Comparison of ENCODE assay signal across 24 cellular contexts in the genomic region with DNA sequence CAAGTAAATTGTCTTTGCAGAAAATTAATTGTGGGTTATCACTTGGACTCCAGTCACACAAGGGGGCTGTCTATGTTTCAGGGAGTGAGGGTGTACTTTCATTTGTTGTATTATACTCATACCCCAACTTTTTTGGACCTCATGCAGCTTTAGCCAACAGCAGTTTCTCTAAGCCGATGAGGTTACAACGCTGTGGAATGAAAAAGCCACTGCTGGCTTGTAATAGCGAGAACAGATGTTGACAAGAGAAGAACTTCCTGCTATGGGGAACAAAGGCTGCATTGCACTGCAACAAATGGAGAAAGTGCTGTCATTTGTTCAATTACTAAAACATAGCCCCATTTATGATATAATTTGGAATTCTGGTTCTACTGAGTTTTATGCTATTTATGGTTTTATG.
DNase-seq lines count a peak whose midpoint lies in the region; ATAC-seq and TF ChIP-seq lines count a peak whose summit lies in the region.
"Had no signal": no experiment of that assay in that cellular context is flagged by ENCODE, and none has a peak within 500 bp of the region (broad histone marks: within the 10 kb centered on the region; RNA-seq: fewer than 3 reads in every experiment).

No MANE protein-coding gene starts in this region.

- no peak for TF ChIP-seq EP300 in esophagus muscularis mucosa (IDR thresholded peaks at IDR 0.05)

- H3F3A ChIP-seq in GM23248 (ENCODE audit: insufficient read depth): no peaks in the 10 kb centered on the region

- H3K9me2 ChIP-seq in GM23248 (ENCODE audit: insufficient read depth): no peaks in the 10 kb centered on the region

- H3K79me2 ChIP-seq in GM23248 (ENCODE audit: insufficient read depth): no peaks in the 10 kb centered on the region

- 31 to 45% methylated on average over 3 of the region's 3 CpGs for WGBS in GM23248 (ENCODE audit: low coverage in 1 of 2, low lambda C conversion rate in 2 of 2, missing lambda C conversion rate in 2 of 2), 2 experiments
- WGBS in esophagus muscularis mucosa: 55% methylated on average over 3 of the region's 3 CpGs

- peak overlapping the region; percentile 21 for H3K27ac Mint-ChIP-seq in osteocyte (ENCODE audit: unreplicated experiment)
- H3K27ac Mint-ChIP-seq: B cell, CD14-positive monocyte had no signal

- no peak overlapping the region for H3K4me2 ChIP-seq in GM23248 (ENCODE audit: unreplicated experiment)
- H3K4me2 ChIP-seq: KMS-11 had no signal

- peaks cover 5% of the 10 kb centered on the region for H3K9me3 Mint-ChIP-seq in osteocyte (ENCODE audit: unreplicated experiment)

- H3K4me1 ChIP-seq in GM23248 (ENCODE audit: insufficient read depth) (peaks cover 8% of the 10 kb centered on the region; the same call in 1 of the 2 replicates), esophagus muscularis mucosa (peaks cover 11 to 37% (median 21%) of the 10 kb centered on the region in 4 donors)
- H3K4me1 ChIP-seq: SJCRH30 had no signal

- H3K9ac ChIP-seq in GM23248: no peak overlapping the region
- H3K9ac ChIP-seq: KMS-11 had no signal

- H3K36me3 Mint-ChIP-seq in osteocyte (ENCODE audit: unreplicated experiment): peaks cover 2% of the 10 kb centered on the region
- H3K36me3 Mint-ChIP-seq: CD14-positive monocyte had no signal

- peaks cover 69% of the 10 kb centered on the region for H3K4me1 Mint-ChIP-seq in osteocyte (ENCODE audit: unreplicated experiment)
- H3K4me1 Mint-ChIP-seq: B cell, CD14-positive monocyte had no signal

- H3K27ac ChIP-seq in GM23248 (no peak overlapping the region), esophagus muscularis mucosa (replicated peaks in 1 of 4) (no peak overlapping the region)
- H3K27ac ChIP-seq: 22Rv1, KMS-11, SJCRH30 had no signal

- no peaks in the 10 kb centered on the region for H4K20me1 ChIP-seq in GM23248 (ENCODE audit: insufficient read depth)

- H3K4me3 Mint-ChIP-seq in osteocyte (ENCODE audit: unreplicated experiment): no peak overlapping the region
- H3K4me3 Mint-ChIP-seq: B cell, CD14-positive monocyte had no signal

- H3K36me3 ChIP-seq in GM23248 (ENCODE audit: low read depth): no peaks in the 10 kb centered on the region
- no peaks in the 10 kb centered on the region for H3K36me3 ChIP-seq in esophagus muscularis mucosa
- H3K36me3 ChIP-seq: SJCRH30 had no signal

- H2AFZ ChIP-seq in GM23248: no peak overlapping the region

- no peak for TF ChIP-seq POLR2A in esophagus muscularis mucosa (IDR thresholded peaks at IDR 0.05; ENCODE audit: low read depth)

- no peak for TF ChIP-seq CTCF in esophagus muscularis mucosa (IDR thresholded peaks at IDR 0.05)
- no peak for TF ChIP-seq CTCF in osteocyte (IDR thresholded peaks at IDR 0.05)
- TF ChIP-seq CTCF in omental fat pad (IDR thresholded peaks at IDR 0.05): no peak

- no peak for ATAC-seq in HG03460 (IDR thresholded peaks at IDR 0.05; ENCODE audit: unreplicated experiment)
- ATAC-seq in omental fat pad (ENCODE audit: low FRiP score): no peak
- ATAC-seq: HCT116 had no signal

- intact Hi-C loops in esophagus muscularis mucosa (cut with DNase I): no loop called here

- H3K27me3 Mint-ChIP-seq in osteocyte (ENCODE audit: unreplicated experiment): peaks cover 4% of the 10 kb centered on the region

- H3K4me3 ChIP-seq in GM23248 (no peak overlapping the region), esophagus muscularis mucosa (no peak overlapping the region)
- H3K4me3 ChIP-seq: SJCRH30 had no signal

- peak; percentile 21 for DNase-seq in DMS 273 (lab: John Stamatoyannopoulos, UW; ENCODE audit: unreplicated experiment)
- DNase-seq in DMS 273 treated with DMSO at 0.1 percent for 48 hours (lab: John Stamatoyannopoulos, UW): no peak
- peak; percentile 15 for DNase-seq in GM23248
- peak; percentile 50 for DNase-seq in esophagus muscularis mucosa (ENCODE audit: extremely low spot score)
- no peak for DNase-seq in osteocyte (ENCODE audit: extremely low spot score, unreplicated experiment)
- DNase-seq in omental fat pad (ENCODE audit: low spot score): no peak
- DNase-seq in GM19240 (ENCODE audit: insufficient read length, low spot score): no peak
- DNase-seq: ACHN; DMS79 treated with DMSO at 0.1 percent for 48 hours; GOT3; NCI-H1105 treated with DMSO at 0.1 percent for 48 hours; NCI-H2029 treated with DMSO at 0.1 percent for 48 hours; NCI-H2171; NCI-H345; NCI-H524; NCI-H774; NK-92 treated with Interleukin-12 subunit alpha and Interleukin-12 subunit beta, amount 100 ng/mL, for 24 hours; SJCRH30 had no signal

- no peaks in the 10 kb centered on the region for H3K27me3 ChIP-seq in GM23248 (replicated peaks; ENCODE audit: insufficient read depth)
- H3K27me3 ChIP-seq in esophagus muscularis mucosa: no peaks in the 10 kb centered on the region
- H3K27me3 ChIP-seq: SJCRH30 had no signal

- no peaks in the 10 kb centered on the region for H3K9me3 ChIP-seq in GM23248 (ENCODE audit: low read depth)
- no peaks in the 10 kb centered on the region for H3K9me3 ChIP-seq in esophagus muscularis mucosa
- H3K9me3 ChIP-seq: SJCRH30 had no signal

- in situ Hi-C loops in GM23248 (cut with MboI): no loop called here

Comparison
In these comparisons a context has a peak if more than half of its experiments do, and no peak if none do; other contexts are left out.
1. DNase-seq: peak in DMS 273 (single experiment), GM23248 (single experiment) and esophagus muscularis mucosa (single experiment); none in DMS 273 treated with DMSO at 0.1 percent for 48 hours (single experiment), osteocyte (single experiment), omental fat pad (single experiment) and GM19240 (single experiment).